Comparison of ENCODE assay signal across 21 cellular contexts in genomic region chr2:182766626-182767025, GRCh38. TPM values are rescaled to one million over a fixed set of nuclear protein-coding genes. Genes with fewer than 3 reads are reported as not detected.
DNase-seq lines count a peak whose midpoint lies in the region; ATAC-seq, FAIRE-seq and TF ChIP-seq lines count a peak whose summit lies in the region.
"Had no signal": no experiment of that assay in that cellular context is flagged by ENCODE, and none has a peak within 500 bp of the region (broad histone marks: within the 10 kb centered on the region; RNA-seq: fewer than 3 reads in every experiment).

No MANE protein-coding gene starts in this region.

- in situ Hi-C loops in HepG2 (cut with HindIII; ENCODE audit: extremely low pct_ligation_motif_present, low pct_unique_long_range_greater_than_20kb): loop anchor here (5.0 kb wide), 1 partner anchor 211 kb away; no protein-coding TSS in a partner anchor

- CTCF ChIA-PET in HepG2 (lab: Yijun Ruan, JAX; ENCODE audit: low intra/inter-chr PET ratio, low total read pairs): interaction anchor here (1.6 kb wide), 1 partner anchor 213 kb away, joined by 19 read pairs; no protein-coding TSS in a partner anchor
- CTCF ChIA-PET in OCI-LY7 (lab: Charles Lee; ENCODE audit: unreplicated experiment): no interaction called here

- ATAC-seq in activated naive CD8-positive, alpha-beta T cell treated with anti-CD3 and anti-CD28 coated beads, Interleukin-2, amount 50 U/mL, for 24 hours: no peak
- ATAC-seq in right lobe of liver (peak; percentile 36 to 67 (median 37)), HepG2 (no peak), left lobe of liver (peak; percentile 55)
- no peak for ATAC-seq in stimulated activated naive B cell treated with anti-CD40 and anti-IgM and Interleukin-4, amounts not matched to agents 10 μg/mL and 1 μg/mL and 100 μg/mL, for 72 hours (replicated peaks)
- ATAC-seq: CD8-positive, alpha-beta T cell had no signal

- no peak for DNase-seq in activated naive CD8-positive, alpha-beta T cell treated with anti-CD3 and anti-CD28 coated beads for 36 hours
- no peak for DNase-seq in activated naive CD8-positive, alpha-beta T cell treated with anti-CD3 and anti-CD28 coated beads, Interleukin-2, amount 50 U/mL, for 24 hours
- no peak for DNase-seq in right lobe of liver
- no peak for DNase-seq in HepG2 (ENCODE audit: low spot score)
- no peak for DNase-seq in left lobe of liver (ENCODE audit: low spot score)
- DNase-seq in T-helper 1 cell: no peak
- DNase-seq in stimulated activated naive B cell treated with anti-CD40 and anti-IgM and Interleukin-4, amounts not matched to agents 10 μg/mL and 1 μg/mL and 100 μg/mL, for 72 hours: no peak
- no peak for DNase-seq in OCI-LY7 (ENCODE audit: low spot score)
- DNase-seq: CD8-positive, alpha-beta T cell; COR-L47; DMS153; DMS79 treated with DMSO at 0.1 percent for 48 hours; GDM1; HCEC 1CT; HFFc6 had no signal

- TF ChIP-seq POLR2A in right lobe of liver (IDR thresholded peaks at IDR 0.05) (no peak), HepG2 (IDR thresholded peaks at IDR 0.05; ENCODE audit: insufficient read depth in 1 of 2, low read depth in 2 of 2, low read length in 2 of 2) (no peak)

- BruUV-seq in HepG2 (replicated peaks; lab: Mats Ljungman, UMichigan): no TSS peak
- BruUV-seq in OCI-LY7 (replicated peaks; lab: Mats Ljungman, UMichigan): no TSS peak

- peaks cover 17% of the 10 kb centered on the region for H3K9me3 Mint-ChIP-seq in activated naive CD8-positive, alpha-beta T cell treated with anti-CD3 and anti-CD28 coated beads for 36 hours
- H3K9me3 Mint-ChIP-seq in activated naive CD8-positive, alpha-beta T cell treated with anti-CD3 and anti-CD28 coated beads, Interleukin-2, amount 50 U/mL, for 24 hours: peaks cover 23% of the 10 kb centered on the region
- peaks cover 11 to 12% of the 10 kb centered on the region in 2 donors for H3K9me3 Mint-ChIP-seq in stimulated activated naive B cell treated with anti-CD40 and anti-IgM and Interleukin-4, amounts not matched to agents 10 μg/mL and 1 μg/mL and 100 μg/mL, for 72 hours

- H3K79me2 ChIP-seq in HepG2 (ENCODE audit: insufficient read depth, low read length): no peaks in the 10 kb centered on the region
- H3K79me2 ChIP-seq in OCI-LY7 (ENCODE audit: insufficient read depth, low read depth, low read length): no peaks in the 10 kb centered on the region

- no peak for FAIRE-seq in HepG2 (lab: Jason Lieb, UNC)
- FAIRE-seq: D721Med, GM12892, GM19239, HTR-8/SVneo had no signal

- TF ChIP-seq EP300 in HepG2 (IDR thresholded peaks at IDR 0.05; ENCODE audit: low read depth in 2 of 2, low read length in 2 of 2) (no peak), HepG2 (CRISPR knock-in tag; IDR thresholded peaks at IDR 0.05; ENCODE audit: borderline replicate concordance) (no peak)

- no peak overlapping the region for H3K4me3 ChIP-seq in right lobe of liver
- no peak overlapping the region for H3K4me3 ChIP-seq in HepG2 (replicated peaks in 1 of 3; ENCODE audit: insufficient read depth in 1 of 3, low read depth in 2 of 3, low read length in 3 of 3)
- H3K4me3 ChIP-seq in OCI-LY7 (ENCODE audit: low read depth, low read length, poor library complexity, severe bottlenecking): no peak overlapping the region

- H2AFZ ChIP-seq in HepG2 (ENCODE audit: low read length) (no peak overlapping the region), OCI-LY7 (ENCODE audit: low read length) (no peak overlapping the region)

- H3K27me3 Mint-ChIP-seq in activated naive CD8-positive, alpha-beta T cell treated with anti-CD3 and anti-CD28 coated beads for 36 hours: no peaks in the 10 kb centered on the region
- H3K27me3 Mint-ChIP-seq in activated naive CD8-positive, alpha-beta T cell treated with anti-CD3 and anti-CD28 coated beads, Interleukin-2, amount 50 U/mL, for 24 hours: no peaks in the 10 kb centered on the region
- H3K27me3 Mint-ChIP-seq in stimulated activated naive B cell treated with anti-CD40 and anti-IgM and Interleukin-4, amounts not matched to agents 10 μg/mL and 1 μg/mL and 100 μg/mL, for 72 hours: no peaks in the 10 kb centered on the region

- no peak overlapping the region for H3K9ac ChIP-seq in HepG2 (ENCODE audit: insufficient read depth, low read depth, low read length)

- H3K4me1 Mint-ChIP-seq in activated naive CD8-positive, alpha-beta T cell treated with anti-CD3 and anti-CD28 coated beads for 36 hours: no peaks in the 10 kb centered on the region
- no peaks in the 10 kb centered on the region for H3K4me1 Mint-ChIP-seq in activated naive CD8-positive, alpha-beta T cell treated with anti-CD3 and anti-CD28 coated beads, Interleukin-2, amount 50 U/mL, for 24 hours
- peaks cover 5 to 6% of the 10 kb centered on the region in 2 donors for H3K4me1 Mint-ChIP-seq in stimulated activated naive B cell treated with anti-CD40 and anti-IgM and Interleukin-4, amounts not matched to agents 10 μg/mL and 1 μg/mL and 100 μg/mL, for 72 hours
- H3K4me1 Mint-ChIP-seq: CD14-positive monocyte had no signal

- H4K20me1 ChIP-seq in HepG2 (ENCODE audit: insufficient read depth, low read length) (no peaks in the 10 kb centered on the region), OCI-LY7 (ENCODE audit: insufficient read depth, low read length) (no peaks in the 10 kb centered on the region)

- peaks cover 67% of the 10 kb centered on the region for H3K36me3 Mint-ChIP-seq in activated naive CD8-positive, alpha-beta T cell treated with anti-CD3 and anti-CD28 coated beads for 36 hours
- peaks cover 76% of the 10 kb centered on the region for H3K36me3 Mint-ChIP-seq in activated naive CD8-positive, alpha-beta T cell treated with anti-CD3 and anti-CD28 coated beads, Interleukin-2, amount 50 U/mL, for 24 hours (ENCODE audit: low read depth)
- H3K36me3 Mint-ChIP-seq in stimulated activated naive B cell treated with anti-CD40 and anti-IgM and Interleukin-4, amounts not matched to agents 10 μg/mL and 1 μg/mL and 100 μg/mL, for 72 hours: peaks cover 64 to 75% of the 10 kb centered on the region in 2 donors

- H3K27me3 ChIP-seq in right lobe of liver (no peaks in the 10 kb centered on the region), HepG2 (ENCODE audit: control insufficient read depth in 1 of 2, insufficient read depth in 2 of 2, low read length in 2 of 2) (no peaks in the 10 kb centered on the region)

- H3K4me1 ChIP-seq in right lobe of liver (peaks cover 0 to 4% (median 0%) of the 10 kb centered on the region in 4 donors), HepG2 (ENCODE audit: insufficient read depth, low read length) (no peaks in the 10 kb centered on the region), OCI-LY7 (ENCODE audit: insufficient read depth, low read length, poor library complexity, severe bottlenecking) (no peaks in the 10 kb centered on the region)

- H3K27ac Mint-ChIP-seq in activated naive CD8-positive, alpha-beta T cell treated with anti-CD3 and anti-CD28 coated beads for 36 hours: peak overlapping the region; percentile 54
- H3K27ac Mint-ChIP-seq in activated naive CD8-positive, alpha-beta T cell treated with anti-CD3 and anti-CD28 coated beads, Interleukin-2, amount 50 U/mL, for 24 hours: no peak overlapping the region
- no peak overlapping the region for H3K27ac Mint-ChIP-seq in stimulated activated naive B cell treated with anti-CD40 and anti-IgM and Interleukin-4, amounts not matched to agents 10 μg/mL and 1 μg/mL and 100 μg/mL, for 72 hours
- H3K27ac Mint-ChIP-seq: CD8-positive, alpha-beta T cell; HFFc6 had no signal

- no peaks in the 10 kb centered on the region for H3K9me2 ChIP-seq in OCI-LY7 (ENCODE audit: insufficient read depth, low read length)

- no peaks in the 10 kb centered on the region for H3K9me3 ChIP-seq in right lobe of liver
- no peaks in the 10 kb centered on the region for H3K9me3 ChIP-seq in HepG2 (ENCODE audit: low read length)
- H3K9me3 ChIP-seq in OCI-LY7 (ENCODE audit: low read length): no peaks in the 10 kb centered on the region

- H3K36me3 ChIP-seq in right lobe of liver: no peaks in the 10 kb centered on the region
- peaks cover 12 to 62% of the 10 kb centered on the region in 2 experiments for H3K36me3 ChIP-seq in HepG2 (replicated peaks in 1 of 2; ENCODE audit: control insufficient read depth in 1 of 2, insufficient read depth in 2 of 2, low read length in 2 of 2)
- peaks cover 80% of the 10 kb centered on the region for H3K36me3 ChIP-seq in OCI-LY7 (ENCODE audit: insufficient read depth, low read length)

- whole genome bisulfite sequencing in right lobe of liver (ENCODE audit: insufficient coverage, low coverage, low lambda C conversion rate, missing lambda C conversion rate): 71% methylated on average over 4 of the region's 6 CpGs
- 79% methylated on average over 6 of the region's 6 CpGs for WGBS in HepG2 (ENCODE audit: low lambda C conversion rate)

- no peak for TF ChIP-seq RAD21 in HepG2 (CRISPR knock-in tag; IDR thresholded peaks at IDR 0.05)

- POLR2A ChIA-PET in HepG2 (lab: Yijun Ruan, JAX): no interaction called here
- POLR2A ChIA-PET in OCI-LY7 (lab: Charles Lee): interaction anchor here (1.3 kb wide), 1 partner anchor 212 kb away, joined by 5 read pairs; no protein-coding TSS in a partner anchor

- intact Hi-C loops in right lobe of liver (cut with DNase I) (loop anchor here in 1 of 2 donors (10.0 kb wide), 1 partner anchor 218 kb away; no protein-coding TSS in a partner anchor), HepG2 (cut with micrococcal nuclease; ENCODE audit: unreplicated experiment) (loop anchor here (1.0 to 10.0 kb wide), 2 partner anchors 214 to 582 kb away; no protein-coding TSS in a partner anchor), OCI-LY7 (cut with micrococcal nuclease; ENCODE audit: unreplicated experiment) (no loop called here)

- TF ChIP-seq CTCF in right lobe of liver (IDR thresholded peaks at IDR 0.05): no peak
- no peak for TF ChIP-seq CTCF in HepG2 (CRISPR knock-in tag; IDR thresholded peaks at IDR 0.05)
- TF ChIP-seq CTCF in OCI-LY7 (conservative IDR thresholded peaks at IDR 0.05; ENCODE audit: low read length): no peak

- H3K27ac ChIP-seq in right lobe of liver (no peak overlapping the region), HepG2 (ENCODE audit: extremely low read length, insufficient read depth, low read length) (no peak overlapping the region), OCI-LY7 (ENCODE audit: low read depth, low read length, poor library complexity, severe bottlenecking) (no peak overlapping the region)
- H3K27ac ChIP-seq: 22Rv1 had no signal

- H3K4me2 ChIP-seq in HepG2 (ENCODE audit: low read depth, low read length) (no peak overlapping the region), OCI-LY7 (ENCODE audit: low read length) (no peak overlapping the region)

- no peak overlapping the region for H3K4me3 Mint-ChIP-seq in activated naive CD8-positive, alpha-beta T cell treated with anti-CD3 and anti-CD28 coated beads for 36 hours
- no peak overlapping the region for H3K4me3 Mint-ChIP-seq in activated naive CD8-positive, alpha-beta T cell treated with anti-CD3 and anti-CD28 coated beads, Interleukin-2, amount 50 U/mL, for 24 hours
- no peak overlapping the region for H3K4me3 Mint-ChIP-seq in stimulated activated naive B cell treated with anti-CD40 and anti-IgM and Interleukin-4, amounts not matched to agents 10 μg/mL and 1 μg/mL and 100 μg/mL, for 72 hours
- H3K4me3 Mint-ChIP-seq: CD14-positive monocyte; CD8-positive, alpha-beta T cell; HFFc6 had no signal

RNA-seq across cellular contexts. Expression of gene DNAJC10, which starts 50.6 kb away (rescaled TPM):
- 10 to 100 TPM; 55.4 to 57.0 TPM for total RNA-seq in activated naive CD8-positive, alpha-beta T cell treated with anti-CD3 and anti-CD28 coated beads for 36 hours
- 10 to 100 TPM; 26.1 to 37.7 (median 33.0) TPM for total RNA-seq in right lobe of liver
- total RNA-seq in HepG2 (2016; rRNA removed; fragmentation: Illumina TruSeq; extraction: Trizol): 178 and 190 TPM in 2 replicates
- 20.2 and 22.6 TPM in 2 replicates for total RNA-seq in HepG2 (2016; cell fraction: cytosol; rRNA removed; fragmentation: Illumina TruSeq; extraction: Trizol; ENCODE audit: low read depth)
- 187 and 195 TPM in 2 replicates for total RNA-seq in HepG2 (2016; cell fraction: insoluble cytoplasmic fraction; rRNA removed; fragmentation: Illumina TruSeq; extraction: Trizol)
- 118 and 122 TPM in 2 replicates for total RNA-seq in HepG2 (2016; cell fraction: membrane; rRNA removed; fragmentation: Illumina TruSeq; extraction: Trizol)
- 194 and 207 TPM in 2 replicates for total RNA-seq in HepG2 (2016; cell fraction: nucleus; rRNA removed; fragmentation: Illumina TruSeq; extraction: Trizol)
- polyA plus RNA-seq in HepG2 (2011; rRNA removed): 40.1 and 44.1 TPM in 2 replicates
- 14.0 and 24.2 TPM in 2 replicates for polyA plus RNA-seq in HepG2 (2011; cell fraction: cytosol; rRNA removed)
- 43.5 and 66.4 TPM in 2 replicates for polyA plus RNA-seq in HepG2 (2011; cell fraction: nucleus; rRNA removed)
- polyA plus RNA-seq in HepG2 (2012): 68.3 and 73.4 TPM in 2 replicates
- 17.2 and 23.7 TPM in 2 replicates for polyA plus RNA-seq in HepG2 (2016; cell fraction: cytosol; fragmentation: Illumina TruSeq; extraction: Trizol; ENCODE audit: low read depth)
- 90.6 and 103 TPM in 2 replicates for polyA plus RNA-seq in HepG2 (2016; cell fraction: insoluble cytoplasmic fraction; fragmentation: Illumina TruSeq; extraction: Trizol; ENCODE audit: low read depth)
- polyA plus RNA-seq in HepG2 (2016; cell fraction: membrane; fragmentation: Illumina TruSeq; extraction: Trizol; ENCODE audit: low read depth): 49.0 and 50.6 TPM in 2 replicates
- 135 and 139 TPM in 2 replicates for polyA plus RNA-seq in HepG2 (2016; cell fraction: nucleus; fragmentation: Illumina TruSeq; extraction: Trizol; ENCODE audit: insufficient read depth, low read depth)
- polyA minus RNA-seq in HepG2 (2011; rRNA and poly(A)+ RNA removed; ENCODE audit: low replicate concordance): 16.0 and 24.1 TPM in 2 replicates
- 45.0 and 49.4 TPM in 2 replicates for polyA minus RNA-seq in HepG2 (2011; cell fraction: cytosol; rRNA and poly(A)+ RNA removed)
- polyA minus RNA-seq in HepG2 (2011; cell fraction: nucleus; rRNA and poly(A)+ RNA removed): 71.5 and 98.2 TPM in 2 replicates
- 32.9 TPM for total RNA-seq in left lobe of liver
- 117 and 151 TPM in 2 replicates for total RNA-seq in OCI-LY7 (2014; rRNA removed; shearing (Covaris generic))
- 226 and 227 TPM in 2 replicates for total RNA-seq in OCI-LY7 (2022)

Comparison
In these comparisons a context has a peak if more than half of its experiments do, and no peak if none do; other contexts are left out.
1. ATAC-seq: peak in right lobe of liver (4 of 4) and left lobe of liver (single experiment); none in activated naive CD8-positive, alpha-beta T cell treated with anti-CD3 and anti-CD28 coated beads, Interleukin-2, amount 50 U/mL, for 24 hours (single experiment), HepG2 (single experiment) and stimulated activated naive B cell treated with anti-CD40 and anti-IgM and Interleukin-4, amounts not matched to agents 10 μg/mL and 1 μg/mL and 100 μg/mL, for 72 hours (0 of 2).